Comparison of ENCODE assay signal across 24 cellular contexts in genomic region chr3:72231439-72232196, GRCh38.
DNase-seq lines count a peak whose midpoint lies in the region; ATAC-seq and TF ChIP-seq lines count a peak whose summit lies in the region.
"Had no signal": no experiment of that assay in that cellular context is flagged by ENCODE, and none has a peak within 500 bp of the region (broad histone marks: within the 10 kb centered on the region; RNA-seq: fewer than 3 reads in every experiment).

No MANE protein-coding gene starts in this region.

- H3K36me3 Mint-ChIP-seq in glutamatergic neuron (ENCODE audit: unreplicated experiment): peaks cover 2% of the 10 kb centered on the region
- H3K36me3 Mint-ChIP-seq: CD4-positive, alpha-beta memory T cell had no signal

- DNase-seq in COLO829 (ENCODE audit: low spot score) (peak; percentile 97), caudate nucleus (lab: John Stamatoyannopoulos, UW) (peak in 60 of 61 donors; percentile 17 to 93 (median 74)), medulla oblongata (ENCODE audit: extremely low spot score) (peak; percentile 92), superior temporal gyrus (ENCODE audit: extremely low spot score) (peak; percentile 96), DMS114 treated with DMSO at 0.1 percent for 48 hours (lab: John Stamatoyannopoulos, UW; ENCODE audit: unreplicated experiment) (no peak), mucosa of gallbladder (ENCODE audit: low spot score) (no peak), glutamatergic neuron (no peak)
- DNase-seq: ACHN; activated CD4-positive, CD25-positive, alpha-beta regulatory T cell treated with anti-CD3 and anti-CD28 coated beads, Interleukin-2, amount 50 U/mL, for 72 hours; activated CD8-positive, alpha-beta T cell treated with anti-CD3 and anti-CD28 coated beads, Interleukin-2, amount 10 ng/mL, durations not matched to agents 7 days and 5 days; activated naive CD4-positive, alpha-beta T cell treated with anti-CD3 and anti-CD28 coated beads, Interleukin-2, amount 50 U/mL, for 16 hours; activated T-cell treated with anti-CD3 and anti-CD28 coated beads, Interleukin-2, amount 50 U/mL, for 48 hours; CD4-positive, alpha-beta memory T cell; GF-D8; KBM-7; NCI-H146; NCI-H2171; NCI-H526 treated with DMSO at 0.1 percent for 48 hours; nephron progenitor cell; stimulated activated CD4-positive, alpha-beta T cell treated with anti-CD3 and anti-CD28 coated beads, Interleukin-4, amount 100 ng/mL, for 24 hours; stomach; T1000 had no signal

- no peak overlapping the region for H3K27ac Mint-ChIP-seq in glutamatergic neuron (ENCODE audit: unreplicated experiment)
- H3K27ac Mint-ChIP-seq: activated CD8-positive, alpha-beta T cell treated with anti-CD3 and anti-CD28 coated beads, Interleukin-2, amount 10 ng/mL, durations not matched to agents 7 days and 5 days; CD4-positive, alpha-beta memory T cell; memory B cell; nephron progenitor cell had no signal

- H3K27me3 Mint-ChIP-seq in glutamatergic neuron (ENCODE audit: unreplicated experiment): peaks cover 3% of the 10 kb centered on the region

- ATAC-seq in GM19463 (IDR thresholded peaks at IDR 0.05; ENCODE audit: unreplicated experiment): no peak
- ATAC-seq: activated CD8-positive, alpha-beta T cell treated with anti-CD3 and anti-CD28 coated beads, Interleukin-2, amount 10 ng/mL, durations not matched to agents 7 days and 5 days had no signal

- TF ChIP-seq CTCF in glutamatergic neuron (IDR thresholded peaks at IDR 0.05; ENCODE audit: partially characterized antibody, unreplicated experiment): no peak

- peaks cover 3% of the 10 kb centered on the region for H3K9me3 Mint-ChIP-seq in glutamatergic neuron (ENCODE audit: unreplicated experiment)

- no peak overlapping the region for H3K4me3 Mint-ChIP-seq in glutamatergic neuron (ENCODE audit: unreplicated experiment)
- H3K4me3 Mint-ChIP-seq: activated CD8-positive, alpha-beta T cell treated with anti-CD3 and anti-CD28 coated beads, Interleukin-2, amount 10 ng/mL, durations not matched to agents 7 days and 5 days; CD4-positive, alpha-beta memory T cell; memory B cell; nephron progenitor cell had no signal

- peaks cover 5% of the 10 kb centered on the region for H3K4me1 Mint-ChIP-seq in glutamatergic neuron (ENCODE audit: low read depth, unreplicated experiment)

- peak overlapping the region; percentile 94 for H3K27ac ChIP-seq in caudate nucleus (ENCODE audit: low read depth, low read length)
- H3K27ac ChIP-seq: stomach had no signal

Comparison
In these comparisons a context has a peak if more than half of its experiments do, and no peak if none do; other contexts are left out.
1. DNase-seq: peak in COLO829 (single experiment), caudate nucleus (60 of 61), medulla oblongata (single experiment) and superior temporal gyrus (single experiment); none in DMS114 treated with DMSO at 0.1 percent for 48 hours (single experiment), mucosa of gallbladder (single experiment) and glutamatergic neuron (single experiment).